ENCODE assay signal across 22 cellular contexts in genomic region chr6:135013211-135013610, GRCh38. TPM values are rescaled to one million over a fixed set of nuclear protein-coding genes. Genes with fewer than 3 reads are reported as not detected.
DNase-seq lines count a peak whose midpoint lies in the region; ATAC-seq, FAIRE-seq and TF ChIP-seq lines count a peak whose summit lies in the region.
"Had no signal": no experiment of that assay in that cellular context is flagged by ENCODE, and none has a peak within 500 bp of the region (broad histone marks: within the 10 kb centered on the region; RNA-seq: fewer than 3 reads in every experiment).

No MANE protein-coding gene starts in this region.

- intact Hi-C loops in lower lobe of right lung (cut with DNase I) = no loop called here

- FAIRE-seq in GM19239 (lab: Jason Lieb, UNC) = peak; percentile 56

- DNase-seq in activated T-cell treated with anti-CD3 and anti-CD28 coated beads, Interleukin-2, amount 50 U/mL, for 4 hours = no peak
- no peak for DNase-seq in activated T-cell treated with anti-CD3 and anti-CD28 coated beads, Interleukin-2, amount 50 U/mL, for 48 hours
- DNase-seq in GM19239 (ENCODE audit: insufficient read length, low spot score) (no peak), lower lobe of right lung (no peak)
- DNase-seq in activated CD8-positive, alpha-beta T cell treated with anti-CD3 and anti-CD28 coated beads, Interleukin-2, amount 10 ng/mL, durations not matched to agents 7 days and 5 days = no peak
- no peak for DNase-seq in naive thymus-derived CD8-positive, alpha-beta T cell
- no peak for DNase-seq in activated effector memory CD4-positive, alpha-beta T cell treated with Interleukin-2 at 50 U/mL for 16 hours
- DNase-seq: activated CD4-positive, alpha-beta T cell treated with anti-CD3 and anti-CD28 coated beads, Interleukin-2, amount 50 U/mL, for 48 hours; activated gamma-delta T cell; head of caudate nucleus; KBM-7; left ventricle myocardium inferior; NCI-H1092; NCI-H2081 treated with DMSO at 0.1 percent for 48 hours; NCI-H510A treated with DMSO at 0.1 percent for 48 hours; nucleus accumbens; stimulated activated CD4-positive, alpha-beta T cell treated with anti-CD3 and anti-CD28 coated beads, Interleukin-12 subunit alpha, Interleukin-12 subunit beta, amount 100 ng/mL, for 4 hours; tibial artery had no signal

- H3K4me3 Mint-ChIP-seq in activated T-cell treated with anti-CD3 and anti-CD28 coated beads, Interleukin-2, amount 50 U/mL, for 4 hours = peak overlapping the region; percentile 14
- peak overlapping the region; percentile 15 for H3K4me3 Mint-ChIP-seq in activated CD8-positive, alpha-beta T cell treated with anti-CD3 and anti-CD28 coated beads, Interleukin-2, amount 10 ng/mL, durations not matched to agents 7 days and 5 days
- H3K4me3 Mint-ChIP-seq in naive thymus-derived CD8-positive, alpha-beta T cell = peak overlapping the region in 9 of 10 donors; percentile 15 to 64 (median 48)

- POLR2A ChIA-PET in activated CD8-positive, alpha-beta T cell treated with anti-CD3 and anti-CD28 coated beads, Interleukin-2, amount 10 ng/mL, durations not matched to agents 7 days and 5 days (lab: Charles Lee) = no interaction called here
- POLR2A ChIA-PET in naive thymus-derived CD8-positive, alpha-beta T cell (lab: Charles Lee) = no interaction called here

- H3K4me1 ChIP-seq in lower lobe of right lung = no peaks in the 10 kb centered on the region
- H3K4me1 ChIP-seq: tibial artery had no signal

- H3K9me3 Mint-ChIP-seq in activated T-cell treated with anti-CD3 and anti-CD28 coated beads, Interleukin-2, amount 50 U/mL, for 4 hours = no peaks in the 10 kb centered on the region
- H3K9me3 Mint-ChIP-seq in activated CD8-positive, alpha-beta T cell treated with anti-CD3 and anti-CD28 coated beads, Interleukin-2, amount 10 ng/mL, durations not matched to agents 7 days and 5 days (ENCODE audit: insufficient read depth) = no peaks in the 10 kb centered on the region
- no peaks in the 10 kb centered on the region for H3K9me3 Mint-ChIP-seq in naive thymus-derived CD8-positive, alpha-beta T cell

- H3K27ac ChIP-seq in lower lobe of right lung = no peak overlapping the region
- H3K27ac ChIP-seq: left ventricle myocardium inferior, right atrium auricular region, RWPE1, tibial artery had no signal

- H3K36me3 Mint-ChIP-seq in activated T-cell treated with anti-CD3 and anti-CD28 coated beads, Interleukin-2, amount 50 U/mL, for 4 hours (ENCODE audit: insufficient read depth) = peaks cover 9% of the 10 kb centered on the region
- H3K36me3 Mint-ChIP-seq in activated CD8-positive, alpha-beta T cell treated with anti-CD3 and anti-CD28 coated beads, Interleukin-2, amount 10 ng/mL, durations not matched to agents 7 days and 5 days (ENCODE audit: low read depth) = peaks cover 35% of the 10 kb centered on the region
- peaks cover 0 to 2% (median 0%) of the 10 kb centered on the region in 3 donors for H3K36me3 Mint-ChIP-seq in naive thymus-derived CD8-positive, alpha-beta T cell

- TF ChIP-seq CTCF in lower lobe of right lung (IDR thresholded peaks at IDR 0.05) = no peak

- H3K9me3 ChIP-seq in lower lobe of right lung = no peaks in the 10 kb centered on the region
- H3K9me3 ChIP-seq: left ventricle myocardium inferior, right atrium auricular region, tibial artery had no signal

- H3K4me3 ChIP-seq in lower lobe of right lung = no peak overlapping the region
- H3K4me3 ChIP-seq: left ventricle myocardium inferior, right atrium auricular region, tibial artery had no signal

- no peaks in the 10 kb centered on the region for H3K27me3 Mint-ChIP-seq in activated T-cell treated with anti-CD3 and anti-CD28 coated beads, Interleukin-2, amount 50 U/mL, for 4 hours (ENCODE audit: low read depth)
- no peaks in the 10 kb centered on the region for H3K27me3 Mint-ChIP-seq in activated CD8-positive, alpha-beta T cell treated with anti-CD3 and anti-CD28 coated beads, Interleukin-2, amount 10 ng/mL, durations not matched to agents 7 days and 5 days (ENCODE audit: low read depth)
- no peaks in the 10 kb centered on the region for H3K27me3 Mint-ChIP-seq in naive thymus-derived CD8-positive, alpha-beta T cell

- H3K27me3 ChIP-seq in lower lobe of right lung (ENCODE audit: low read depth) = no peaks in the 10 kb centered on the region
- H3K27me3 ChIP-seq: right atrium auricular region, tibial artery had no signal

- H3K36me3 ChIP-seq in lower lobe of right lung = no peaks in the 10 kb centered on the region
- H3K36me3 ChIP-seq: left ventricle myocardium inferior, right atrium auricular region, tibial artery had no signal

- H3K4me1 Mint-ChIP-seq in activated T-cell treated with anti-CD3 and anti-CD28 coated beads, Interleukin-2, amount 50 U/mL, for 4 hours (ENCODE audit: low read depth) = peaks cover 63% of the 10 kb centered on the region
- peaks cover 56% of the 10 kb centered on the region for H3K4me1 Mint-ChIP-seq in activated CD8-positive, alpha-beta T cell treated with anti-CD3 and anti-CD28 coated beads, Interleukin-2, amount 10 ng/mL, durations not matched to agents 7 days and 5 days (ENCODE audit: low read depth)
- peaks cover 28 to 74% (median 65%) of the 10 kb centered on the region in 4 donors for H3K4me1 Mint-ChIP-seq in naive thymus-derived CD8-positive, alpha-beta T cell

- peak; percentile 25 to 29 for ATAC-seq in activated T-cell treated with anti-CD3 and anti-CD28 coated beads, Interleukin-2, amount 50 U/mL, for 4 hours
- no peak for ATAC-seq in activated CD8-positive, alpha-beta T cell treated with anti-CD3 and anti-CD28 coated beads, Interleukin-2, amount 10 ng/mL, durations not matched to agents 7 days and 5 days
- ATAC-seq in naive thymus-derived CD8-positive, alpha-beta T cell = no peak
- ATAC-seq in GM21576 (IDR thresholded peaks at IDR 0.05; ENCODE audit: unreplicated experiment) (no peak), lower lobe of right lung (no peak)
- ATAC-seq: HCT116 had no signal

- CTCF ChIA-PET in activated CD8-positive, alpha-beta T cell treated with anti-CD3 and anti-CD28 coated beads, Interleukin-2, amount 10 ng/mL, durations not matched to agents 7 days and 5 days (lab: Charles Lee) = interaction anchor here (0.7 to 1.8 kb wide), 5 partner anchors 9 to 1275 kb away, joined by 3 to 5 read pairs (median 3); no protein-coding TSS in a partner anchor

- peak overlapping the region; percentile 83 for H3K27ac Mint-ChIP-seq in activated CD8-positive, alpha-beta T cell treated with anti-CD3 and anti-CD28 coated beads, Interleukin-2, amount 10 ng/mL, durations not matched to agents 7 days and 5 days
- peak overlapping the region; percentile 77 to 94 (median 84) for H3K27ac Mint-ChIP-seq in naive thymus-derived CD8-positive, alpha-beta T cell

RNA-seq across cellular contexts. Expression of gene HBS1L, which starts 41.4 kb away (rescaled TPM):
- 10 to 100 TPM; 72.8 to 92.3 (median 85.3) TPM for total RNA-seq in activated T-cell treated with anti-CD3 and anti-CD28 coated beads, Interleukin-2, amount 50 U/mL, for 4 hours
- 10 to 100 TPM; 72.8 to 77.5 TPM for total RNA-seq in activated CD8-positive, alpha-beta T cell treated with anti-CD3 and anti-CD28 coated beads, Interleukin-2, amount 10 ng/mL, durations not matched to agents 7 days and 5 days
- total RNA-seq in naive thymus-derived CD8-positive, alpha-beta T cell = 10 to 100 TPM; 87.0 to 96.9 TPM
- polyA plus RNA-seq in naive thymus-derived CD8-positive, alpha-beta T cell = 10 to 100 TPM; 71.1 to 78.2 (median 71.9) TPM
- 51.3 TPM for total RNA-seq in lower lobe of right lung

Comparison
In these comparisons a context has a peak if more than half of its experiments do, and no peak if none do; other contexts are left out.
1. ATAC-seq: peak in activated T-cell treated with anti-CD3 and anti-CD28 coated beads, Interleukin-2, amount 50 U/mL, for 4 hours (2 of 2); none in activated CD8-positive, alpha-beta T cell treated with anti-CD3 and anti-CD28 coated beads, Interleukin-2, amount 10 ng/mL, durations not matched to agents 7 days and 5 days (single experiment), naive thymus-derived CD8-positive, alpha-beta T cell (0 of 2), GM21576 (single experiment) and lower lobe of right lung (0 of 2).
2. Peak in every context shown above with its lines, with median percentiles within 50 percentile points of each other: H3K4me3 Mint-ChIP-seq.